Comparison of ENCODE assay signal across 18 cellular contexts in genomic region chr12:95637010-95637409, GRCh38.
DNase-seq lines count a peak whose midpoint lies in the region; ATAC-seq and TF ChIP-seq lines count a peak whose summit lies in the region.
"Had no signal": no experiment of that assay in that cellular context is flagged by ENCODE, and none has a peak within 500 bp of the region (broad histone marks: within the 10 kb centered on the region; RNA-seq: fewer than 3 reads in every experiment).

No MANE protein-coding gene starts in this region.

- H3F3A ChIP-seq in PC-3 (ENCODE audit: low read length, unreplicated experiment) = no peaks in the 10 kb centered on the region

- H3K9me3 Mint-ChIP-seq in chondrocyte (ENCODE audit: low read depth) (peaks cover 11% of the 10 kb centered on the region), osteocyte (ENCODE audit: unreplicated experiment) (peaks cover 4% of the 10 kb centered on the region)
- H3K9me3 Mint-ChIP-seq: CD8-positive, alpha-beta memory T cell had no signal

- DNase-seq in PC-3 = no peak
- no peak for DNase-seq in chondrocyte (ENCODE audit: low spot score)
- DNase-seq in osteocyte (ENCODE audit: extremely low spot score, unreplicated experiment) = no peak
- no peak for DNase-seq in UCSD-AML1 (lab: John Stamatoyannopoulos, UW; ENCODE audit: unreplicated experiment)
- no peak for DNase-seq in NCI-H1694 treated with DMSO at 0.1 percent for 48 hours (lab: John Stamatoyannopoulos, UW)
- no peak for DNase-seq in NAMALWA (ENCODE audit: low spot score)
- DNase-seq in NCI-H524 treated with DMSO at 0.1 percent for 48 hours (lab: John Stamatoyannopoulos, UW) = no peak
- DNase-seq: 8988T; CD8-positive, alpha-beta memory T cell; DMS79; KBM-7; NCI-H1105; NCI-H187; NK-92 treated with Interleukin-12 subunit alpha and Interleukin-12 subunit beta, amount 100 ng/mL, for 24 hours had no signal

- no peak overlapping the region for H3K4me3 ChIP-seq in ACC112 (ENCODE audit: low read depth, low read length)
- no peak overlapping the region for H3K4me3 ChIP-seq in PC-3 (ENCODE audit: low read length)
- H3K4me3 ChIP-seq: BLaER1 treated with 17β-estradiol and CSF1 and Interleukin-3, amounts not matched to agents 10 nM and 100 nM; HAP-1; SK-N-MC had no signal

- H4K20me1 ChIP-seq in PC-3 (ENCODE audit: low read length) = no peaks in the 10 kb centered on the region
- H4K20me1 ChIP-seq: BLaER1 treated with 17β-estradiol and CSF1 and Interleukin-3, amounts not matched to agents 10 nM and 100 nM had no signal

- H2AFZ ChIP-seq in ACC112 (ENCODE audit: low read length, unreplicated experiment) = no peak overlapping the region
- no peak overlapping the region for H2AFZ ChIP-seq in PC-3 (ENCODE audit: low read length)

- H3K4me1 ChIP-seq in ACC112 (ENCODE audit: control insufficient read depth, insufficient read depth, low read length, unreplicated experiment) (peaks cover 23% of the 10 kb centered on the region), PC-3 (ENCODE audit: insufficient read depth, low read length) (peaks cover 41% of the 10 kb centered on the region)

- H3K9me3 ChIP-seq in PC-3 (ENCODE audit: low read length) = no peaks in the 10 kb centered on the region
- H3K9me3 ChIP-seq: HAP-1 had no signal

- H3K36me3 Mint-ChIP-seq in chondrocyte (ENCODE audit: low read depth) (peaks cover 4% of the 10 kb centered on the region), osteocyte (ENCODE audit: unreplicated experiment) (peaks cover 3% of the 10 kb centered on the region)
- H3K36me3 Mint-ChIP-seq: CD8-positive, alpha-beta memory T cell had no signal

- H3K4me2 ChIP-seq in PC-3 (ENCODE audit: low read length) = 0 out of 2 replicates have a peak overlapping the region, but pooled peaks have one; percentile 7
- H3K4me2 ChIP-seq: BLaER1 treated with 17β-estradiol and CSF1 and Interleukin-3, amounts not matched to agents 10 nM and 100 nM had no signal

- H3K27ac ChIP-seq in ACC112 (ENCODE audit: low read depth, low read length) = peak overlapping the region; percentile 60
- H3K27ac ChIP-seq in PC-3 (ENCODE audit: low read length) = peak overlapping the region; percentile 88
- H3K27ac ChIP-seq: BLaER1 treated with 17β-estradiol and CSF1 and Interleukin-3, amounts not matched to agents 10 nM and 100 nM; SK-N-MC had no signal

- no TSS peak for BruUV-seq in PC-3 (replicated peaks; lab: Mats Ljungman, UMichigan)

- CTCF ChIA-PET in PC-3 (lab: Charles Lee) = no interaction called here

- H3K27me3 Mint-ChIP-seq in chondrocyte (ENCODE audit: low read depth) = no peaks in the 10 kb centered on the region
- H3K27me3 Mint-ChIP-seq in osteocyte (ENCODE audit: unreplicated experiment) = no peaks in the 10 kb centered on the region

- H3K27ac Mint-ChIP-seq in chondrocyte (ENCODE audit: unreplicated experiment) (peak overlapping the region; percentile 68), osteocyte (ENCODE audit: unreplicated experiment) (peak overlapping the region; percentile 98)
- H3K27ac Mint-ChIP-seq: CD8-positive, alpha-beta memory T cell had no signal

- H3K4me3 Mint-ChIP-seq in chondrocyte (ENCODE audit: unreplicated experiment) = no peak overlapping the region
- H3K4me3 Mint-ChIP-seq in osteocyte (ENCODE audit: unreplicated experiment) = no peak overlapping the region
- H3K4me3 Mint-ChIP-seq: CD8-positive, alpha-beta memory T cell had no signal

- no peaks in the 10 kb centered on the region for H3K9me2 ChIP-seq in PC-3 (replicated peaks; ENCODE audit: low read length)

- TF ChIP-seq CTCF in PC-3 (conservative IDR thresholded peaks at IDR 0.05; ENCODE audit: low read depth, low read length) (no peak), chondrocyte (IDR thresholded peaks at IDR 0.05) (no peak), osteocyte (IDR thresholded peaks at IDR 0.05) (no peak)

- H3K36me3 ChIP-seq in ACC112 (ENCODE audit: insufficient read depth, low read length) (no peaks in the 10 kb centered on the region), PC-3 (ENCODE audit: low read depth, low read length) (no peaks in the 10 kb centered on the region)
- H3K36me3 ChIP-seq: BLaER1 treated with 17β-estradiol and CSF1 and Interleukin-3, amounts not matched to agents 10 nM and 100 nM; HAP-1 had no signal

- intact Hi-C loops in PC-3 (cut with micrococcal nuclease) = no loop called here

- POLR2A ChIA-PET in PC-3 (lab: Charles Lee; ENCODE audit: unreplicated experiment) = no interaction called here

- peak overlapping the region; percentile 21; the same call in 1 of the 2 replicates for H3K9ac ChIP-seq in PC-3 (ENCODE audit: low read length)
- H3K9ac ChIP-seq: BLaER1 treated with 17β-estradiol and CSF1 and Interleukin-3, amounts not matched to agents 10 nM and 100 nM had no signal

- H3K27me3 ChIP-seq in ACC112 (ENCODE audit: insufficient read depth, low read length) (no peaks in the 10 kb centered on the region), PC-3 (ENCODE audit: low read length) (no peaks in the 10 kb centered on the region)
- H3K27me3 ChIP-seq: BLaER1 treated with 17β-estradiol and CSF1 and Interleukin-3, amounts not matched to agents 10 nM and 100 nM had no signal

- H3K4me1 Mint-ChIP-seq in chondrocyte (ENCODE audit: low read depth) (peaks cover 68% of the 10 kb centered on the region), osteocyte (ENCODE audit: unreplicated experiment) (peaks cover 60% of the 10 kb centered on the region)
- H3K4me1 Mint-ChIP-seq: CD8-positive, alpha-beta memory T cell had no signal

- no peaks in the 10 kb centered on the region for H3K79me2 ChIP-seq in ACC112 (ENCODE audit: control insufficient read depth, insufficient read depth, low read length, unreplicated experiment)
- no peaks in the 10 kb centered on the region for H3K79me2 ChIP-seq in PC-3 (ENCODE audit: low read length)

- no peak for ATAC-seq in PC-3
